Comparison of ENCODE assay signal across 25 cellular contexts in the genomic region with DNA sequence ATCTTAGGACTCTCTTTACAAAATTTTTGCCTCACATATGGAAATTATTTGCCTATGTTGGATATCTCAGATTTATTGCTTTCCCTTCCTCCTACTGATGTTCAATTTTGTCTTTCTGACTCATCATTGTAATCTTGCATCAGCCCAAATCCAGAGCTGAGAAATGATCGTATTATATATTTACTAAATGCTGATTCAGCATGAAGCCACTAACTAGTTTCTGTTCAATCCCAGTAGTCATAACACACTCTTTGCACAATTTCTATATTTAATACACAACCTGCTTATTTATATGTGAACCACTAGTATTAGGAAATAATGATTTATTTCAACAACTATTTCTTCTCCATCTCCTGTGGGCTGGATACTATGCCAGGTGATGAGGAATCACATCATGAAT.
DNase-seq lines count a peak whose midpoint lies in the region; ATAC-seq, FAIRE-seq and TF ChIP-seq lines count a peak whose summit lies in the region.
"Had no signal": no experiment of that assay in that cellular context is flagged by ENCODE, and none has a peak within 500 bp of the region (broad histone marks: within the 10 kb centered on the region; RNA-seq: fewer than 3 reads in every experiment).

No MANE protein-coding gene starts in this region.

- H4K20me1 ChIP-seq in HepG2 (ENCODE audit: insufficient read depth, low read length) = no peaks in the 10 kb centered on the region
- no peaks in the 10 kb centered on the region for H4K20me1 ChIP-seq in IMR-90 (ENCODE audit: insufficient read depth, low read length)
- H4K20me1 ChIP-seq in astrocyte (ENCODE audit: insufficient read depth, low read length) = no peaks in the 10 kb centered on the region
- H4K20me1 ChIP-seq: BLaER1 treated with 17β-estradiol and CSF1 and Interleukin-3, amounts not matched to agents 10 nM and 100 nM had no signal

- CTCF ChIA-PET in HepG2 (lab: Yijun Ruan, JAX; ENCODE audit: low intra/inter-chr PET ratio, low total read pairs) = no interaction called here
- CTCF ChIA-PET in IMR-90 (lab: Yijun Ruan, JAX) = no interaction called here

- H3K4me1 Mint-ChIP-seq in astrocyte (ENCODE audit: low read depth, unreplicated experiment) = no peaks in the 10 kb centered on the region
- H3K4me1 Mint-ChIP-seq: CD14-positive monocyte; CD8-positive, alpha-beta memory T cell had no signal

- no peak for DNase-seq in HepG2 (ENCODE audit: low spot score)
- no peak for DNase-seq in right lobe of liver
- no peak for DNase-seq in IMR-90
- DNase-seq in astrocyte (ENCODE audit: low read depth) = no peak
- no peak for DNase-seq in stimulated activated CD4-positive, alpha-beta T cell treated with anti-CD3 and anti-CD28 coated beads, Interleukin-4, amount 100 ng/mL, for 1 hour
- no peak for DNase-seq in activated T-cell treated with anti-CD3 and anti-CD28 coated beads for 4 hours
- DNase-seq: 8988T; BE2C; CD4-positive, alpha-beta T cell; CD8-positive, alpha-beta memory T cell; DMS 273 treated with DMSO at 0.1 percent for 48 hours; DMS79; EL; GDM1; GM23248; HFFc6 had no signal

- H2AK5ac ChIP-seq in IMR-90 (ENCODE audit: low read depth, low read length) = no peak overlapping the region

- peaks cover 6% of the 10 kb centered on the region; the same call in 1 of the 2 replicates for H3K9me3 ChIP-seq in HepG2 (ENCODE audit: low read length)
- no peaks in the 10 kb centered on the region for H3K9me3 ChIP-seq in right lobe of liver
- H3K9me3 ChIP-seq in IMR-90 (ENCODE audit: control insufficient read depth, insufficient read depth, low read length) = peaks cover 4% of the 10 kb centered on the region
- no peaks in the 10 kb centered on the region for H3K9me3 ChIP-seq in astrocyte (ENCODE audit: insufficient read depth, low read depth, low read length)
- H3K9me3 ChIP-seq: BE2C; BLaER1 treated with 17β-estradiol and CSF1 and Interleukin-3, amounts not matched to agents 10 nM and 100 nM; HAP-1 had no signal

- no peak overlapping the region for H2BK20ac ChIP-seq in IMR-90 (ENCODE audit: low read depth, low read length)

- no peaks in the 10 kb centered on the region for H3K9me3 Mint-ChIP-seq in astrocyte (ENCODE audit: unreplicated experiment)

- POLR2A ChIA-PET in HepG2 (lab: Yijun Ruan, JAX) = no interaction called here
- POLR2A ChIA-PET in IMR-90 (lab: Charles Lee; ENCODE audit: unreplicated experiment) = no interaction called here

- no peak overlapping the region for H2AK9ac ChIP-seq in IMR-90 (replicated peaks; ENCODE audit: low read depth, low read length, poor library complexity)

- no peaks in the 10 kb centered on the region for H3K79me2 ChIP-seq in HepG2 (ENCODE audit: insufficient read depth, low read length)
- H3K79me2 ChIP-seq in astrocyte (ENCODE audit: insufficient read depth, low read length) = no peaks in the 10 kb centered on the region

- no peak overlapping the region for H3K23ac ChIP-seq in IMR-90 (ENCODE audit: low read depth, low read length)

- H2BK5ac ChIP-seq in IMR-90 (ENCODE audit: low read depth, low read length, poor library complexity, severe bottlenecking) = no peak overlapping the region

- no peak overlapping the region for H3K4me3 Mint-ChIP-seq in astrocyte (ENCODE audit: unreplicated experiment)
- H3K4me3 Mint-ChIP-seq: CD14-positive monocyte; CD4-positive, alpha-beta T cell; CD8-positive, alpha-beta memory T cell; HFFc6 had no signal

- H4K91ac ChIP-seq in IMR-90 (ENCODE audit: insufficient read depth, low read depth, low read length) = no peak overlapping the region

- no peak overlapping the region for H2BK15ac ChIP-seq in IMR-90 (ENCODE audit: low read depth, low read length)

- H2AFZ ChIP-seq in HepG2 (ENCODE audit: low read length) (no peak overlapping the region), IMR-90 (replicated peaks; ENCODE audit: low read length, poor library complexity) (no peak overlapping the region), astrocyte (ENCODE audit: low read depth, low read length) (no peak overlapping the region)
- H2AFZ ChIP-seq: GM23248 had no signal

- FAIRE-seq in HepG2 (lab: Jason Lieb, UNC) (no peak), astrocyte (lab: Jason Lieb, UNC) (no peak)
- FAIRE-seq: D721Med, GM12878, GM18507, GM19239, H54 had no signal

- TF ChIP-seq POLR2A in HepG2 (IDR thresholded peaks at IDR 0.05; ENCODE audit: insufficient read depth in 1 of 2, low read depth in 2 of 2, low read length in 2 of 2) = no peak
- no peak for TF ChIP-seq POLR2A in right lobe of liver (IDR thresholded peaks at IDR 0.05)
- no peak for TF ChIP-seq POLR2A in IMR-90 (IDR thresholded peaks at IDR 0.05; ENCODE audit: low read depth, low read length)

- no peak overlapping the region for H3K27ac ChIP-seq in HepG2 (ENCODE audit: extremely low read length, insufficient read depth, low read length)
- no peak overlapping the region for H3K27ac ChIP-seq in right lobe of liver
- no peak overlapping the region for H3K27ac ChIP-seq in IMR-90 (ENCODE audit: insufficient read depth, low read length)
- no peak overlapping the region for H3K27ac ChIP-seq in astrocyte (ENCODE audit: low read depth, low read length)
- H3K27ac ChIP-seq: BLaER1 treated with 17β-estradiol and CSF1 and Interleukin-3, amounts not matched to agents 10 nM and 100 nM; GM23248 had no signal

- H3K27me3 ChIP-seq in HepG2 (ENCODE audit: control insufficient read depth in 1 of 2, insufficient read depth in 2 of 2, low read length in 2 of 2) (no peaks in the 10 kb centered on the region), right lobe of liver (no peaks in the 10 kb centered on the region), IMR-90 (ENCODE audit: control insufficient read depth, insufficient read depth, low read length) (no peaks in the 10 kb centered on the region), astrocyte (ENCODE audit: insufficient read depth, low read length) (no peaks in the 10 kb centered on the region)
- H3K27me3 ChIP-seq: BE2C; BLaER1 treated with 17β-estradiol and CSF1 and Interleukin-3, amounts not matched to agents 10 nM and 100 nM had no signal

- intact Hi-C loops in HepG2 (cut with micrococcal nuclease; ENCODE audit: unreplicated experiment) (no loop called here), right lobe of liver (cut with DNase I) (no loop called here), IMR-90 (cut with micrococcal nuclease) (no loop called here)

- H3K14ac ChIP-seq in IMR-90 (replicated peaks; ENCODE audit: low read depth, low read length) = no peak overlapping the region

- H3K18ac ChIP-seq in IMR-90 (ENCODE audit: low read depth, low read length) = no peak overlapping the region

- H4K5ac ChIP-seq in IMR-90 (ENCODE audit: low read depth, low read length) = no peak overlapping the region

- H3K9me1 ChIP-seq in IMR-90 (ENCODE audit: insufficient read depth, low read length) = no peaks in the 10 kb centered on the region

- no peak overlapping the region for H3K9ac ChIP-seq in HepG2 (ENCODE audit: insufficient read depth, low read depth, low read length)
- H3K9ac ChIP-seq in IMR-90 (ENCODE audit: low read depth, low read length) = no peak overlapping the region
- no peak overlapping the region for H3K9ac ChIP-seq in astrocyte (ENCODE audit: low read length)
- H3K9ac ChIP-seq: BLaER1 treated with 17β-estradiol and CSF1 and Interleukin-3, amounts not matched to agents 10 nM and 100 nM; GM23248 had no signal

- H3K4me1 ChIP-seq in HepG2 (ENCODE audit: insufficient read depth, low read length) (no peaks in the 10 kb centered on the region), right lobe of liver (no peaks in the 10 kb centered on the region), IMR-90 (ENCODE audit: control insufficient read depth, insufficient read depth, low read length) (no peaks in the 10 kb centered on the region), astrocyte (ENCODE audit: insufficient read depth, low read length) (no peaks in the 10 kb centered on the region)
- H3K4me1 ChIP-seq: BE2C, HAP-1 had no signal

- TF ChIP-seq EP300 in HepG2 (IDR thresholded peaks at IDR 0.05; ENCODE audit: low read depth in 2 of 2, low read length in 2 of 2) (no peak), HepG2 (CRISPR knock-in tag; IDR thresholded peaks at IDR 0.05; ENCODE audit: borderline replicate concordance) (no peak)

- no peaks in the 10 kb centered on the region for H3K27me3 Mint-ChIP-seq in astrocyte (ENCODE audit: low read depth, unreplicated experiment)
- H3K27me3 Mint-ChIP-seq: CD4-positive, alpha-beta T cell; CD8-positive, alpha-beta memory T cell had no signal

- TF ChIP-seq CTCF in HepG2 (CRISPR knock-in tag; IDR thresholded peaks at IDR 0.05) (no peak), right lobe of liver (IDR thresholded peaks at IDR 0.05) (no peak), IMR-90 (conservative IDR thresholded peaks at IDR 0.05; ENCODE audit: low read depth, low read length) (no peak), astrocyte (IDR thresholded peaks at IDR 0.05; ENCODE audit: insufficient read depth, low read depth, low read length) (no peak)

- H2BK120ac ChIP-seq in IMR-90 (ENCODE audit: low read depth, low read length) = no peak overlapping the region

- H3K36me3 ChIP-seq in HepG2 (replicated peaks in 1 of 2; ENCODE audit: control insufficient read depth in 1 of 2, insufficient read depth in 2 of 2, low read length in 2 of 2) (no peaks in the 10 kb centered on the region), right lobe of liver (no peaks in the 10 kb centered on the region), IMR-90 (ENCODE audit: control insufficient read depth, insufficient read depth, low read length) (no peaks in the 10 kb centered on the region), astrocyte (ENCODE audit: insufficient read depth, low read length) (no peaks in the 10 kb centered on the region)
- H3K36me3 ChIP-seq: BE2C; BLaER1 treated with 17β-estradiol and CSF1 and Interleukin-3, amounts not matched to agents 10 nM and 100 nM; HAP-1 had no signal

- 2% methylated on average over 1 of the region's 1 CpG for WGBS in HepG2 (ENCODE audit: low lambda C conversion rate)
- WGBS in right lobe of liver (ENCODE audit: insufficient coverage, low coverage, low lambda C conversion rate, missing lambda C conversion rate) = 72% methylated on average over 1 of the region's 1 CpG
- no CpG with 5 or more reads among the region's 1 CpG for WGBS in IMR-90 (ENCODE audit: extremely low coverage in 2 of 2, insufficient read length in 1 of 2), 2 experiments

- H3K56ac ChIP-seq in IMR-90 (ENCODE audit: extremely low read depth, insufficient read depth, low read length) = no peak overlapping the region

- H3K36me3 Mint-ChIP-seq in astrocyte (ENCODE audit: low read depth, unreplicated experiment) = no peaks in the 10 kb centered on the region
- H3K36me3 Mint-ChIP-seq: CD14-positive monocyte; CD8-positive, alpha-beta memory T cell had no signal

- BruUV-seq in HepG2 (replicated peaks; lab: Mats Ljungman, UMichigan) = no TSS peak
- no TSS peak for BruUV-seq in IMR-90 (replicated peaks; lab: Mats Ljungman, UMichigan)

- ATAC-seq in HepG2 (no peak), right lobe of liver (no peak), IMR-90 (ENCODE audit: low read depth) (no peak), GM18868 (IDR thresholded peaks at IDR 0.05; ENCODE audit: unreplicated experiment) (no peak)
- ATAC-seq: GM12878 had no signal

- in situ Hi-C loops in HepG2 (cut with HindIII; ENCODE audit: extremely low pct_ligation_motif_present, low pct_unique_long_range_greater_than_20kb) (no loop called here), IMR-90 (cut with MboI; ENCODE audit: low sequenced_read_pairs) (no loop called here)

- no peak overlapping the region for H3K4ac ChIP-seq in IMR-90 (ENCODE audit: low read depth, low read length)

- dilution Hi-C loops in IMR-90 (cut with HindIII; ENCODE audit: low sequenced_read_pairs, unreplicated experiment) = no loop called here

- H3K79me1 ChIP-seq in IMR-90 (ENCODE audit: low read depth in 1 of 2, low read length in 2 of 2) = no peaks in the 10 kb centered on the region

- H3K27ac Mint-ChIP-seq in astrocyte (ENCODE audit: unreplicated experiment) = peak overlapping the region; percentile 3
- H3K27ac Mint-ChIP-seq: CD14-positive monocyte; CD4-positive, alpha-beta T cell; CD8-positive, alpha-beta memory T cell; HFFc6 had no signal

- TF ChIP-seq RAD21 in HepG2 (CRISPR knock-in tag; IDR thresholded peaks at IDR 0.05) (no peak), IMR-90 (IDR thresholded peaks at IDR 0.05; ENCODE audit: low read length) (no peak)

- H3K4me3 ChIP-seq in HepG2 (replicated peaks in 1 of 3; ENCODE audit: insufficient read depth in 1 of 3, low read depth in 2 of 3, low read length in 3 of 3) (no peak overlapping the region), right lobe of liver (no peak overlapping the region), IMR-90 (ENCODE audit: insufficient read depth, low read depth, low read length) (no peak overlapping the region), astrocyte (ENCODE audit: insufficient read depth, low read depth, low read length) (no peak overlapping the region)
- H3K4me3 ChIP-seq: BLaER1 treated with 17β-estradiol and CSF1 and Interleukin-3, amounts not matched to agents 10 nM and 100 nM; GM12878; GM23248; HAP-1 had no signal

- no peak overlapping the region for H3K4me2 ChIP-seq in HepG2 (ENCODE audit: low read depth, low read length)
- no peak overlapping the region for H3K4me2 ChIP-seq in IMR-90 (ENCODE audit: low read depth, low read length)
- no peak overlapping the region for H3K4me2 ChIP-seq in astrocyte (ENCODE audit: low read length)
- H3K4me2 ChIP-seq: BLaER1 treated with 17β-estradiol and CSF1 and Interleukin-3, amounts not matched to agents 10 nM and 100 nM had no signal

- H4K8ac ChIP-seq in IMR-90 (ENCODE audit: low read depth in 2 of 2, low read length in 2 of 2) = no peak overlapping the region
